In genomic region chr9:82148849-82149544, GRCh38 we compare ENCODE assay signal across 12 cellular contexts.
DNase-seq lines count a peak whose midpoint lies in the region; ATAC-seq and TF ChIP-seq lines count a peak whose summit lies in the region.
"Had no signal": no experiment of that assay in that cellular context is flagged by ENCODE, and none has a peak within 500 bp of the region (broad histone marks: within the 10 kb centered on the region; RNA-seq: fewer than 3 reads in every experiment).

No MANE protein-coding gene starts in this region.

- peaks cover 17% of the 10 kb centered on the region for H3K4me1 ChIP-seq in SJCRH30
- H3K4me1 ChIP-seq in hepatocyte (ENCODE audit: insufficient read depth), result peaks cover 25% of the 10 kb centered on the region
- H3K4me1 ChIP-seq: upper lobe of left lung had no signal

- H3K27me3 ChIP-seq in SJCRH30 (no peaks in the 10 kb centered on the region), hepatocyte (no peaks in the 10 kb centered on the region)
- H3K27me3 ChIP-seq: upper lobe of left lung had no signal

- no peaks in the 10 kb centered on the region for H3K36me3 ChIP-seq in SJCRH30
- H3K36me3 ChIP-seq in hepatocyte (replicated peaks; ENCODE audit: insufficient read depth, low read depth), result no peaks in the 10 kb centered on the region
- H3K36me3 ChIP-seq: upper lobe of left lung had no signal

- peak; percentile 91 for DNase-seq in AG09319 (ENCODE audit: extremely low read depth, low read depth)
- DNase-seq in HEK293T (ENCODE audit: extremely low spot score), result peak; percentile 32
- DNase-seq in SJCRH30, result peak; percentile 48 to 81
- DNase-seq in hepatocyte (ENCODE audit: low spot score), result peak; percentile 12
- DNase-seq in ACHN, result no peak
- no peak for DNase-seq in GOT3 (lab: John Stamatoyannopoulos, UW)
- DNase-seq in DMS79 (lab: John Stamatoyannopoulos, UW), result no peak
- DNase-seq: CD8-positive, alpha-beta T cell; retina; T-helper 2 cell; upper lobe of left lung had no signal

- peak overlapping the region; percentile 21 for H3K4me3 ChIP-seq in SJCRH30
- H3K4me3 ChIP-seq in hepatocyte, result no peak overlapping the region
- H3K4me3 ChIP-seq: upper lobe of left lung had no signal

- H2AFZ ChIP-seq in hepatocyte, result no peak overlapping the region

- H3K79me2 ChIP-seq in hepatocyte, result no peaks in the 10 kb centered on the region

- H3K27ac ChIP-seq in SJCRH30 (peak overlapping the region; percentile 12), hepatocyte (peak overlapping the region; percentile 33)
- H3K27ac ChIP-seq: upper lobe of left lung had no signal

- H3K9me2 ChIP-seq in hepatocyte (replicated peaks; ENCODE audit: insufficient read depth), result no peaks in the 10 kb centered on the region

- no peak for TF ChIP-seq CTCF in AG09319 (IDR thresholded peaks at IDR 0.05; ENCODE audit: low read depth, low read length)
- TF ChIP-seq CTCF in hepatocyte (IDR thresholded peaks at IDR 0.05; ENCODE audit: poor library complexity), result no peak

- H4K20me1 ChIP-seq in hepatocyte (ENCODE audit: insufficient read depth, poor library complexity, severe bottlenecking), result no peaks in the 10 kb centered on the region

- no peak for ATAC-seq in GM21619 (IDR thresholded peaks at IDR 0.05; ENCODE audit: unreplicated experiment)
- ATAC-seq: CD8-positive, alpha-beta T cell had no signal

- CTCF ChIA-PET in HEK293T (lab: Yijun Ruan, JAX), result no interaction called here

- WGBS in hepatocyte (ENCODE audit: low lambda C conversion rate, missing lambda C conversion rate), result 32% methylated on average over 8 of the region's 8 CpGs

- in situ Hi-C loops in ACHN (cut with HindIII; ENCODE audit: low pct_ligation_motif_present, low pct_unique_long_range_greater_than_20kb, low sequenced_read_pairs), result no loop called here

- peak overlapping the region; percentile 7 for H3K4me2 ChIP-seq in hepatocyte

- POLR2A ChIA-PET in HEK293T (lab: Yijun Ruan, JAX), result no interaction called here

- no peaks in the 10 kb centered on the region for H3K9me3 ChIP-seq in SJCRH30 (replicated peaks)
- no peaks in the 10 kb centered on the region for H3K9me3 ChIP-seq in hepatocyte (ENCODE audit: low read depth)
- H3K9me3 ChIP-seq: upper lobe of left lung had no signal

TF ChIP-seq in HEK293T, 16 proteins besides CTCF, POLR2A, EP300 and RAD21:
- TF ChIP-seq ELF4 (IDR thresholded peaks at IDR 0.05) (no peak), LEF1 (IDR thresholded peaks at IDR 0.05; ENCODE audit: borderline replicate concordance) (no peak), FOXA1 (IDR thresholded peaks at IDR 0.05) (no peak), ARNT (IDR thresholded peaks at IDR 0.05) (0 out of 2 replicates have a peak, but pooled peaks have one; percentile 32), PKNOX1 (IDR thresholded peaks at IDR 0.05) (no peak), SP1 (IDR thresholded peaks at IDR 0.05) (no peak)
TF ChIP-seq in HEK293T: peak in this region for 1.

Comparison
In these comparisons a context has a peak if more than half of its experiments do, and no peak if none do; other contexts are left out.
1. DNase-seq: peak in AG09319 (single experiment), HEK293T (single experiment), SJCRH30 (2 of 2) and hepatocyte (single experiment); none in ACHN (single experiment), GOT3 (single experiment) and DMS79 (single experiment).